In genomic region chr6:24476631-24477030, GRCh38 we compare ENCODE assay signal across 7 cellular contexts.
"Had no signal": no experiment of that assay in that cellular context is flagged by ENCODE, and none has a peak within 500 bp of the region (broad histone marks: within the 10 kb centered on the region; RNA-seq: fewer than 3 reads in every experiment).

No MANE protein-coding gene starts in this region.

- H3K4me1 Mint-ChIP-seq: GM23338, H9, IgD-negative memory B cell had no signal

- H3K27ac Mint-ChIP-seq: GM23338, HFFc6, IgD-negative memory B cell had no signal

- H3K27me3 Mint-ChIP-seq: IgD-negative memory B cell had no signal

- DNase-seq: H9, HFFc6 had no signal

- H3K4me2 ChIP-seq: GM23338 had no signal

- H3K36me3 Mint-ChIP-seq: IgD-negative memory B cell had no signal

- H3K9me3 Mint-ChIP-seq: HFFc6, IgD-negative memory B cell had no signal

- H3K27ac ChIP-seq: HL-60 had no signal

- ATAC-seq: GM23338, HCT116, HepG2 had no signal

- H3K4me3 Mint-ChIP-seq: GM23338, H9, IgD-negative memory B cell had no signal

- H3K4me3 ChIP-seq: GM23338 had no signal
